34 cellular contexts compared by ENCODE assay signal in the genomic region with DNA sequence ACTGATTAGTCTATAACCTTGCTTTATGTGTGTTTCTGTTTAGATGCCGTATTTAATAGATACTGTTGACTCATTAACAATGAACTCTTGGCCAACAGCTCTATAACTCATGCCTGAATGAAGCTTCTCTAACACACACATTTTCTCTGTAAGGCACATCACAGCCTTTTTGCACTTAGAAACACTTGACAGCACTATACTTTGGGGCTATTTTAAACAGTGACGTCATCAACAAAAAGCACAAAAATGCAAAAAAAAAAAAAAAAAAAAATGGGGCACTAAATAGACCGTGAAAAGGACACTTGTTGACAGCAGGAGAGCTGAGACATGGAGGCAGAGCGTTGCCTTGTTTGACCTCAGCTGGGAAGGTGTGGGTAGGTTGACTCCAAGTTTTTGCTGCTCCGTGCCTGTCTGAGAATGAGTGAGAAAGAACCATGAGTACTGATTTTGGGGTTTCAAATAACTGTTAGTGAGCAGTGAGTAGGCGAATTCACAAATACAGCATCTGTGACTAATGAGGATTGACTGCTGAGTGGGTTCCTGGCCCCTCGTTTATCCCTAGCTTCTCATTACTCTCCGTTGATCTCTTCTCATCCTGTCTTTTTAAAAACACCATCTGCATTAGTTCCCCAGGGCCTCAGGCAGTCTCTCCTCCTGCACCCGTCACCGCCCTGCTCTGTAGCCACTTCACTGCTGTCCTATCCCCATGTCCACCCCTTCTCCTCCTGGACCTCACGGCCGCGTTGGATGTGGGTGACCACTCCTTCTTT. TPM values are rescaled to one million over a fixed set of nuclear protein-coding genes. Genes with fewer than 3 reads are reported as not detected.
DNase-seq lines count a peak whose midpoint lies in the region; ATAC-seq, FAIRE-seq and TF ChIP-seq lines count a peak whose summit lies in the region.
"Had no signal": no experiment of that assay in that cellular context is flagged by ENCODE, and none has a peak within 500 bp of the region (broad histone marks: within the 10 kb centered on the region; RNA-seq: fewer than 3 reads in every experiment).

No MANE protein-coding gene starts in this region.

- in situ Hi-C loops in HepG2 (cut with HindIII; ENCODE audit: extremely low pct_ligation_motif_present, low pct_unique_long_range_greater_than_20kb) (no loop called here), GM13976 (cut with MboI; ENCODE audit: low sequenced_read_pairs, unreplicated experiment) (no loop called here)

- FAIRE-seq in HepG2 (lab: Jason Lieb, UNC): no peak
- FAIRE-seq: A204.1 had no signal

- H3K36me3 ChIP-seq in HepG2 (replicated peaks in 1 of 2; ENCODE audit: control insufficient read depth in 1 of 2, insufficient read depth in 2 of 2, low read length in 2 of 2): no peaks in the 10 kb centered on the region
- H3K36me3 ChIP-seq: ascending aorta, SJSA1 had no signal

- intact Hi-C loops in HepG2 (cut with micrococcal nuclease; ENCODE audit: unreplicated experiment): no loop called here

- H3K9me3 ChIP-seq in HepG2 (ENCODE audit: low read length): no peaks in the 10 kb centered on the region
- H3K9me3 ChIP-seq: ascending aorta, SJSA1 had no signal

- no peak overlapping the region for H3K9ac ChIP-seq in HepG2 (ENCODE audit: insufficient read depth, low read depth, low read length)

- H2AFZ ChIP-seq in HepG2 (ENCODE audit: low read length): no peak overlapping the region
- H2AFZ ChIP-seq: GM23338 had no signal

- CTCF ChIA-PET in HepG2 (lab: Yijun Ruan, JAX; ENCODE audit: low intra/inter-chr PET ratio, low total read pairs): no interaction called here

- H3K27ac ChIP-seq in HepG2 (ENCODE audit: extremely low read length, insufficient read depth, low read length): no peak overlapping the region
- H3K27ac ChIP-seq: ascending aorta, SJSA1, skin epidermis had no signal

- no peak for TF ChIP-seq EP300 in HepG2 (IDR thresholded peaks at IDR 0.05; ENCODE audit: low read depth in 2 of 2, low read length in 2 of 2)
- TF ChIP-seq EP300 in HepG2 (CRISPR knock-in tag; IDR thresholded peaks at IDR 0.05; ENCODE audit: borderline replicate concordance): no peak

- TF ChIP-seq RAD21 in HepG2 (CRISPR knock-in tag; IDR thresholded peaks at IDR 0.05): no peak

- POLR2A ChIA-PET in HepG2 (lab: Yijun Ruan, JAX): no interaction called here

- TF ChIP-seq CTCF in HepG2 (CRISPR knock-in tag; IDR thresholded peaks at IDR 0.05) (no peak), GM13976 (IDR thresholded peaks at IDR 0.05; ENCODE audit: borderline replicate concordance, control extremely low read depth, extremely low read depth, insufficient read depth, missing control alignments) (no peak)

- no peaks in the 10 kb centered on the region for H4K20me1 ChIP-seq in HepG2 (ENCODE audit: insufficient read depth, low read length)

- peaks cover 13% of the 10 kb centered on the region for H3K4me1 ChIP-seq in HepG2 (ENCODE audit: insufficient read depth, low read length)
- H3K4me1 ChIP-seq: ascending aorta, SJSA1 had no signal

- no TSS peak for BruUV-seq in HepG2 (replicated peaks; lab: Mats Ljungman, UMichigan)

- peaks cover 0 to 8% of the 10 kb centered on the region in 2 experiments; a peak in 1 of 5 replicates for H3K27me3 ChIP-seq in HepG2 (ENCODE audit: control insufficient read depth in 1 of 2, insufficient read depth in 2 of 2, low read length in 2 of 2)
- H3K27me3 ChIP-seq: ascending aorta, SJSA1 had no signal

- 62% methylated on average over 13 of the region's 13 CpGs for WGBS in HepG2 (ENCODE audit: low lambda C conversion rate)

- no peak; the same call in 2 of the 3 replicates for ATAC-seq in HepG2
- no peak for ATAC-seq in GM18520 (IDR thresholded peaks at IDR 0.05; ENCODE audit: unreplicated experiment)
- ATAC-seq: activated T-cell treated with anti-CD3 and anti-CD28 coated beads, Interleukin-2, amount 50 U/mL, for 4 hours; GM23338; natural killer cell treated with Interleukin-12 subunit alpha and Interleukin-12 subunit beta and Interleukin-15 and Interleukin-18, amount 100 ng/mL, for 72 hours; stimulated activated naive B cell treated with anti-CD40 and anti-IgM and Interleukin-4, amounts not matched to agents 10 μg/mL and 1 μg/mL and 100 μg/mL, for 72 hours had no signal

- TF ChIP-seq POLR2A in HepG2 (IDR thresholded peaks at IDR 0.05; ENCODE audit: insufficient read depth in 1 of 2, low read depth in 2 of 2, low read length in 2 of 2): no peak

- no peak overlapping the region for H3K4me3 ChIP-seq in HepG2 (replicated peaks in 1 of 3; ENCODE audit: insufficient read depth in 1 of 3, low read depth in 2 of 3, low read length in 3 of 3)
- H3K4me3 ChIP-seq: ascending aorta, GM23338, SJSA1, skin epidermis had no signal

- H3K79me2 ChIP-seq in HepG2 (ENCODE audit: insufficient read depth, low read length): no peaks in the 10 kb centered on the region

- peak; percentile 15 to 75 for DNase-seq in NCI-H524 (lab: John Stamatoyannopoulos, UW)
- DNase-seq in NCI-H524 treated with DMSO at 0.1 percent for 48 hours (lab: John Stamatoyannopoulos, UW): no peak
- DNase-seq in RPMI7951 (ENCODE audit: low read depth): peak; percentile 29
- DNase-seq in HepG2 (ENCODE audit: low spot score): no peak
- no peak for DNase-seq in stimulated activated CD4-positive, alpha-beta T cell treated with anti-CD3 and anti-CD28 coated beads, Interleukin-4, amount 100 ng/mL, for 1 hour
- no peak for DNase-seq in cerebellar cortex (ENCODE audit: low spot score)
- no peak for DNase-seq in GM13976 (ENCODE audit: low spot score)
- DNase-seq: activated B cell treated with CpG ODN at 0.5 μM for 24 hours; activated CD4-positive, alpha-beta T cell treated with anti-CD3 and anti-CD28 coated beads, Interleukin-2, amount 50 U/mL, for 1 hour; activated gamma-delta T cell; activated naive CD8-positive, alpha-beta T cell treated with anti-CD3 and anti-CD28 coated beads for 36 hours; activated T-cell treated with anti-CD3 and anti-CD28 coated beads, Interleukin-2, amount 50 U/mL, for 4 hours; CD4-positive, alpha-beta T cell; DMS79; erythroblast; GF-D8; glutamatergic neuron; NCI-H1092; NCI-H1930; NCI-H748 treated with DMSO at 0.1 percent for 48 hours; stimulated activated naive B cell treated with anti-CD40 and anti-IgM and Interleukin-4, amounts not matched to agents 10 μg/mL and 1 μg/mL and 100 μg/mL, for 72 hours had no signal

- H3K4me2 ChIP-seq in HepG2 (ENCODE audit: low read depth, low read length): no peak overlapping the region
- H3K4me2 ChIP-seq: GM23338 had no signal

TF ChIP-seq in HepG2, 621 proteins besides CTCF, POLR2A, EP300 and RAD21:
- TF ChIP-seq SP5 (CRISPR knock-in tag; IDR thresholded peaks at IDR 0.05; ENCODE audit: borderline replicate concordance, low read depth) (no peak), ZNF430 (CRISPR knock-in tag; IDR thresholded peaks at IDR 0.05) (no peak), ZNF232 (CRISPR knock-in tag; IDR thresholded peaks at IDR 0.05; ENCODE audit: borderline replicate concordance) (no peak), ATF7 (IDR thresholded peaks at IDR 0.05) (peak; percentile 93), ATF7 (CRISPR knock-in tag; IDR thresholded peaks at IDR 0.05) (no peak), CREB1 (IDR thresholded peaks at IDR 0.05) (peak; percentile 88), CREB1 (CRISPR knock-in tag; IDR thresholded peaks at IDR 0.05) (no peak), ZNF496 (CRISPR knock-in tag; IDR thresholded peaks at IDR 0.05; ENCODE audit: insufficient replicate concordance) (no peak)

RNA-seq across cellular contexts. Expression of a gene that starts 24.4 kb away (rescaled TPM):
- not detected in 2 replicates for total RNA-seq in RPMI7951 (2014; rRNA removed; shearing (Covaris generic))
- not detected in 2 replicates for total RNA-seq in HepG2 (2016; rRNA removed; fragmentation: Illumina TruSeq; extraction: Trizol)
- not detected in 2 replicates for total RNA-seq in HepG2 (2016; cell fraction: cytosol; rRNA removed; fragmentation: Illumina TruSeq; extraction: Trizol; ENCODE audit: low read depth)
- total RNA-seq in HepG2 (2016; cell fraction: insoluble cytoplasmic fraction; rRNA removed; fragmentation: Illumina TruSeq; extraction: Trizol): not detected in 2 replicates
- total RNA-seq in HepG2 (2016; cell fraction: membrane; rRNA removed; fragmentation: Illumina TruSeq; extraction: Trizol): not detected in 2 replicates
- not detected in 2 replicates for total RNA-seq in HepG2 (2016; cell fraction: nucleus; rRNA removed; fragmentation: Illumina TruSeq; extraction: Trizol)
- not detected in 2 replicates for polyA plus RNA-seq in HepG2 (2011; rRNA removed)
- polyA plus RNA-seq in HepG2 (2011; cell fraction: cytosol; rRNA removed): not detected in 2 replicates
- not detected in 2 replicates for polyA plus RNA-seq in HepG2 (2011; cell fraction: nucleus; rRNA removed)
- not detected in 2 replicates for polyA plus RNA-seq in HepG2 (2012)
- not detected in 2 replicates for polyA plus RNA-seq in HepG2 (2016; cell fraction: cytosol; fragmentation: Illumina TruSeq; extraction: Trizol; ENCODE audit: low read depth)
- not detected in 2 replicates for polyA plus RNA-seq in HepG2 (2016; cell fraction: insoluble cytoplasmic fraction; fragmentation: Illumina TruSeq; extraction: Trizol; ENCODE audit: low read depth)
- polyA plus RNA-seq in HepG2 (2016; cell fraction: membrane; fragmentation: Illumina TruSeq; extraction: Trizol; ENCODE audit: low read depth): not detected in 2 replicates
- polyA plus RNA-seq in HepG2 (2016; cell fraction: nucleus; fragmentation: Illumina TruSeq; extraction: Trizol; ENCODE audit: insufficient read depth, low read depth): not detected in 2 replicates
- polyA minus RNA-seq in HepG2 (2011; rRNA and poly(A)+ RNA removed; ENCODE audit: low replicate concordance): not detected in 2 replicates
- not detected in 2 replicates for polyA minus RNA-seq in HepG2 (2011; cell fraction: cytosol; rRNA and poly(A)+ RNA removed)
- polyA minus RNA-seq in HepG2 (2011; cell fraction: nucleus; rRNA and poly(A)+ RNA removed): not detected in 2 replicates
- total RNA-seq: activated B cell treated with CpG ODN at 0.5 μM for 24 hours; activated naive CD8-positive, alpha-beta T cell treated with anti-CD3 and anti-CD28 coated beads for 36 hours; activated T-cell treated with anti-CD3 and anti-CD28 coated beads, Interleukin-2, amount 50 U/mL, for 4 hours; ascending aorta; cardiac septum; CD4-positive, alpha-beta T cell; fibroblast of villous mesenchyme; GM23338; mucosa of gallbladder; natural killer cell treated with Interleukin-12 subunit alpha and Interleukin-12 subunit beta and Interleukin-15 and Interleukin-18, amount 100 ng/mL, for 72 hours; osteoblast; SJSA1; urinary bladder had no signal
- polyA plus RNA-seq: GM23338, IgD-negative memory B cell, urinary bladder had no signal

Comparison
In these comparisons a context has a peak if more than half of its experiments do, and no peak if none do; other contexts are left out.
1. DNase-seq: peak in NCI-H524 (2 of 2) and RPMI7951 (single experiment); none in NCI-H524 treated with DMSO at 0.1 percent for 48 hours (single experiment), HepG2 (single experiment), stimulated activated CD4-positive, alpha-beta T cell treated with anti-CD3 and anti-CD28 coated beads, Interleukin-4, amount 100 ng/mL, for 1 hour (single experiment), cerebellar cortex (single experiment) and GM13976 (single experiment).